11 cellular contexts compared by ENCODE assay signal in the genomic region with DNA sequence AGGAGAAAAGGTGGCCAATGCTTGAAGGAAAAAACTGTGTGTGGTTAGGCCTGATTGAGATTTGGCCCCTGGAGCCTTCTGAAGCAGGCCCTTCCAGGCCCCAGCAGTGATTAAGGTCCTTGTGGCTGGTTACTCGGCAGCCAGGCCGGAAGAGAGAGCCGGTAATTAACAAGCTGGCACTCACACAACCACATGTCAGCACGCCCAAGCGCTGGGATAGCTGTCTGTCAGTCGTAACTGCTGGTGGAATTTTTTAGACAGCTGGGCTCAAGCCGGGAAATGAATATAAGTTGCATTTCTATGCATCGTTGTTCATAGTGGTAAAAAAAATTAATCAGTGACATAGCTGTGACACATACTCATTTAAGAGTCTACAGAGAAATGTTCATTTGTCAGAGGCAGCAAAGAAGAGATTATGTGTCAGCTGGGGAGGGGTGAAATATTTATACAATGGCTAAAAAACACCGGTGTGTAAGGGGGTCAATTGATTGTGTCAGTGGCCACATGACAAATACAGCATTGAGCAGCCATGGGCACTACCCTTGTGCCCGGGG. TPM values are rescaled to one million over a fixed set of nuclear protein-coding genes. Genes with fewer than 3 reads are reported as not detected.
DNase-seq lines count a peak whose midpoint lies in the region; ATAC-seq and TF ChIP-seq lines count a peak whose summit lies in the region.
"Had no signal": no experiment of that assay in that cellular context is flagged by ENCODE, and none has a peak within 500 bp of the region (broad histone marks: within the 10 kb centered on the region; RNA-seq: fewer than 3 reads in every experiment).

No MANE protein-coding gene starts in this region.

- no peaks in the 10 kb centered on the region for H3K79me2 ChIP-seq in PC-3 (ENCODE audit: low read length)
- H3K79me2 ChIP-seq in smooth muscle cell (ENCODE audit: low read depth) = no peaks in the 10 kb centered on the region

- DNase-seq in NCI-H524 (lab: John Stamatoyannopoulos, UW) = peak; percentile 61 to 80
- no peak for DNase-seq in NCI-H524 treated with DMSO at 0.1 percent for 48 hours (lab: John Stamatoyannopoulos, UW)
- DNase-seq in PC-3 = peak; percentile 46
- no peak for DNase-seq in smooth muscle cell (lab: John Stamatoyannopoulos, UW; ENCODE audit: unreplicated experiment)
- no peak for DNase-seq in NCI-H226
- DNase-seq in inferior parietal cortex (ENCODE audit: extremely low spot score) = no peak
- DNase-seq: activated effector memory CD4-positive, alpha-beta T cell treated with anti-CD3 and anti-CD28 coated beads, Interleukin-2, amount 50 U/mL, for 16 hours had no signal

- POLR2A ChIA-PET in PC-3 (lab: Charles Lee; ENCODE audit: unreplicated experiment) = no interaction called here

- H3K9me2 ChIP-seq in PC-3 (replicated peaks; ENCODE audit: low read length) = no peaks in the 10 kb centered on the region

- H3K27me3 ChIP-seq in PC-3 (ENCODE audit: low read length) (no peaks in the 10 kb centered on the region), smooth muscle cell (ENCODE audit: low read depth) (peaks cover 30% of the 10 kb centered on the region)

- no peaks in the 10 kb centered on the region for H3K9me3 ChIP-seq in PC-3 (ENCODE audit: low read length)
- no peaks in the 10 kb centered on the region for H3K9me3 ChIP-seq in smooth muscle cell (replicated peaks; ENCODE audit: low read depth)
- H3K9me3 ChIP-seq: HAP-1 had no signal

- H4K20me1 ChIP-seq in PC-3 (ENCODE audit: low read length) = no peaks in the 10 kb centered on the region
- no peaks in the 10 kb centered on the region for H4K20me1 ChIP-seq in smooth muscle cell (ENCODE audit: low read depth)

- TF ChIP-seq CTCF in PC-3 (conservative IDR thresholded peaks at IDR 0.05; ENCODE audit: low read depth, low read length) = no peak
- TF ChIP-seq CTCF in smooth muscle cell (IDR thresholded peaks at IDR 0.05; ENCODE audit: borderline replicate concordance, insufficient read depth, poor library complexity, severe bottlenecking) = no peak

- H3K9ac ChIP-seq in PC-3 (ENCODE audit: low read length) = no peak overlapping the region
- H3K9ac ChIP-seq in smooth muscle cell (ENCODE audit: low read depth) = no peak overlapping the region

- intact Hi-C loops in PC-3 (cut with micrococcal nuclease) = no loop called here

- BruUV-seq in PC-3 (replicated peaks; lab: Mats Ljungman, UMichigan) = no TSS peak

- ATAC-seq in PC-3 = peak; percentile 51
- ATAC-seq in esophagus mucosa = peak; percentile 24
- ATAC-seq in HG03460 (IDR thresholded peaks at IDR 0.05; ENCODE audit: unreplicated experiment) = no peak
- ATAC-seq: Panc1 had no signal

- H3K4me1 ChIP-seq in PC-3 (ENCODE audit: insufficient read depth, low read length) (peaks cover 16% of the 10 kb centered on the region), smooth muscle cell (ENCODE audit: low read depth) (peaks cover 5% of the 10 kb centered on the region)

- H3K4me2 ChIP-seq in PC-3 (ENCODE audit: low read length) (peak overlapping the region; percentile 26; the same call in 1 of the 2 replicates), smooth muscle cell (peak overlapping the region; percentile 6)

- H3F3A ChIP-seq in PC-3 (ENCODE audit: low read length, unreplicated experiment) (no peaks in the 10 kb centered on the region), smooth muscle cell (ENCODE audit: low read depth) (no peaks in the 10 kb centered on the region)

- CTCF ChIA-PET in PC-3 (lab: Charles Lee) = no interaction called here

- H3K4me3 ChIP-seq in PC-3 (ENCODE audit: low read length) (no peak overlapping the region), smooth muscle cell (no peak overlapping the region)
- H3K4me3 ChIP-seq: HAP-1 had no signal

- peak overlapping the region; percentile 18; the same call in 1 of the 2 replicates for H3K27ac ChIP-seq in PC-3 (ENCODE audit: low read length)
- H3K27ac ChIP-seq in smooth muscle cell (ENCODE audit: low read depth) = no peak overlapping the region

- H2AFZ ChIP-seq in PC-3 (ENCODE audit: low read length) (peak overlapping the region; percentile 55; the same call in 1 of the 2 replicates), smooth muscle cell (ENCODE audit: low read depth) (no peak overlapping the region)

- H3K36me3 ChIP-seq in PC-3 (ENCODE audit: low read depth, low read length) (no peaks in the 10 kb centered on the region), smooth muscle cell (ENCODE audit: low read depth) (no peaks in the 10 kb centered on the region)
- H3K36me3 ChIP-seq: HAP-1 had no signal

- 45% methylated on average over 10 of the region's 10 CpGs for WGBS in smooth muscle cell (ENCODE audit: low lambda C conversion rate)

RNA-seq across cellular contexts. Expression of a gene that starts 13.7 kb away (rescaled TPM):
- total RNA-seq in PC-3 (2014; rRNA removed) = 7.1 and 14.2 TPM in 2 replicates
- 3.3 TPM for total RNA-seq in esophagus mucosa
- 4.7 and 9.4 TPM in 2 replicates for total RNA-seq in smooth muscle cell
- polyA plus RNA-seq in smooth muscle cell = 11.1 and 12.9 TPM in 2 replicates

RNA-seq across cellular contexts. Expression of a gene that starts 44.5 kb away (rescaled TPM):
- 17.2 and 22.7 TPM in 2 replicates for total RNA-seq in PC-3 (2014; rRNA removed)
- total RNA-seq in esophagus mucosa = 5.8 TPM
- 15.6 and 16.4 TPM in 2 replicates for total RNA-seq in smooth muscle cell
- 15.7 and 35.8 TPM in 2 replicates for polyA plus RNA-seq in smooth muscle cell

RNA-seq across cellular contexts. Expression of a gene that starts 58.9 kb away (rescaled TPM):
- total RNA-seq in PC-3 (2014; rRNA removed) (4.1 and 5.6 TPM in 2 replicates), esophagus mucosa (4.5 TPM), smooth muscle cell (2.6 and 4.2 TPM in 2 replicates)
- polyA plus RNA-seq in smooth muscle cell = 7.4 and 8.7 TPM in 2 replicates

RNA-seq across cellular contexts. Expression of a gene that starts 59.1 kb away (rescaled TPM):
- total RNA-seq in PC-3 (2014; rRNA removed) (66.8 and 82.9 TPM in 2 replicates), esophagus mucosa (48.2 TPM), smooth muscle cell (47.4 and 50.2 TPM in 2 replicates)
- polyA plus RNA-seq in smooth muscle cell = 66.9 and 79.8 TPM in 2 replicates

Comparison
In these comparisons a context has a peak if more than half of its experiments do, and no peak if none do; other contexts are left out.
1. DNase-seq: peak in NCI-H524 (2 of 2) and PC-3 (single experiment); none in NCI-H524 treated with DMSO at 0.1 percent for 48 hours (single experiment), smooth muscle cell (single experiment), NCI-H226 (single experiment) and inferior parietal cortex (single experiment).